ENCODE assay signal across 8 cellular contexts in genomic region chr11:108120936-108121273, GRCh38. TPM values are rescaled to one million over a fixed set of nuclear protein-coding genes. Genes with fewer than 3 reads are reported as not detected.
A peak's percentile ranks its signal among the peaks of the same experiment; 100 is the strongest.
DNase-seq lines count a peak whose midpoint lies in the region; ATAC-seq and TF ChIP-seq lines count a peak whose summit lies in the region.
"Not testable (repeated sequence)": the region's sequence is repeated elsewhere in the genome, so short reads cannot be mapped to it uniquely, and the experiment has no call there.

No MANE protein-coding gene starts in this region.

- peak overlapping the region; percentile 87 for H3K27ac Mint-ChIP-seq in activated CD8-positive, alpha-beta T cell treated with anti-CD3 and anti-CD28 coated beads, Interleukin-2, amount 10 ng/mL, durations not matched to agents 7 days and 5 days
- H3K27ac Mint-ChIP-seq in central memory CD8-positive, alpha-beta T cell (ENCODE audit: low read depth) = not testable (repeated sequence)
- H3K27ac Mint-ChIP-seq in naive thymus-derived CD4-positive, alpha-beta T cell = peak overlapping the region; percentile 60 to 85 (median 81)
- H3K27ac Mint-ChIP-seq in stimulated activated naive B cell treated with anti-CD40 and anti-IgM and Interleukin-4, amounts not matched to agents 10 μg/mL and 1 μg/mL and 100 μg/mL, for 72 hours = peak overlapping the region; percentile 92

- H3K27me3 Mint-ChIP-seq in activated CD8-positive, alpha-beta T cell treated with anti-CD3 and anti-CD28 coated beads, Interleukin-2, amount 10 ng/mL, durations not matched to agents 7 days and 5 days (ENCODE audit: low read depth); central memory CD8-positive, alpha-beta T cell; naive thymus-derived CD4-positive, alpha-beta T cell; stimulated activated naive B cell treated with anti-CD40 and anti-IgM and Interleukin-4, amounts not matched to agents 10 μg/mL and 1 μg/mL and 100 μg/mL, for 72 hours: not testable (repeated sequence)

- peaks cover 14% of the 10 kb centered on the region for H3K36me3 Mint-ChIP-seq in activated CD8-positive, alpha-beta T cell treated with anti-CD3 and anti-CD28 coated beads, Interleukin-2, amount 10 ng/mL, durations not matched to agents 7 days and 5 days (ENCODE audit: low read depth)
- not testable (repeated sequence) for H3K36me3 Mint-ChIP-seq in central memory CD8-positive, alpha-beta T cell (ENCODE audit: insufficient read depth)
- H3K36me3 Mint-ChIP-seq in naive thymus-derived CD4-positive, alpha-beta T cell = peaks cover 0 to 18% (median 0%) of the 10 kb centered on the region in 5 donors
- peaks cover 11 to 19% of the 10 kb centered on the region in 2 donors for H3K36me3 Mint-ChIP-seq in stimulated activated naive B cell treated with anti-CD40 and anti-IgM and Interleukin-4, amounts not matched to agents 10 μg/mL and 1 μg/mL and 100 μg/mL, for 72 hours

- H3K27ac ChIP-seq in AG04450 (ENCODE audit: low read depth, low read length) = peak overlapping the region; percentile 21
- peak overlapping the region; percentile 66 for H3K27ac ChIP-seq in naive thymus-derived CD4-positive, alpha-beta T cell (ENCODE audit: low read depth, low read length)

- not testable (repeated sequence) for H3K9me3 Mint-ChIP-seq in activated CD8-positive, alpha-beta T cell treated with anti-CD3 and anti-CD28 coated beads, Interleukin-2, amount 10 ng/mL, durations not matched to agents 7 days and 5 days (ENCODE audit: insufficient read depth); central memory CD8-positive, alpha-beta T cell; naive thymus-derived CD4-positive, alpha-beta T cell; stimulated activated naive B cell treated with anti-CD40 and anti-IgM and Interleukin-4, amounts not matched to agents 10 μg/mL and 1 μg/mL and 100 μg/mL, for 72 hours

- not testable (repeated sequence) for H3K27me3 ChIP-seq in AG04450 (ENCODE audit: control insufficient read depth, insufficient read depth, low read length); naive thymus-derived CD4-positive, alpha-beta T cell (ENCODE audit: control insufficient read depth in 2 of 2, insufficient read depth in 2 of 2, low read length in 2 of 2)

- H3K4me1 ChIP-seq in naive thymus-derived CD4-positive, alpha-beta T cell (ENCODE audit: control insufficient read depth in 2 of 2, insufficient read depth in 2 of 2, low read length in 2 of 2) = peaks cover 16 to 20% of the 10 kb centered on the region in 2 donors

- CTCF ChIA-PET in AG04450 (lab: Charles Lee) = not testable (repeated sequence)
- CTCF ChIA-PET in activated CD8-positive, alpha-beta T cell treated with anti-CD3 and anti-CD28 coated beads, Interleukin-2, amount 10 ng/mL, durations not matched to agents 7 days and 5 days (lab: Charles Lee) = interaction anchor here (0.6 to 1.1 kb wide), 4 partner anchors 9 to 335 kb away, joined by 3 to 4 read pairs (median 4); partner anchors contain the start of gene CUL5
- CTCF ChIA-PET in naive thymus-derived CD4-positive, alpha-beta T cell (lab: Charles Lee) = interaction anchor here (0.7 to 1.1 kb wide), 2 partner anchors 107 to 528 kb away, joined by 3 read pairs; no protein-coding TSS in a partner anchor

- H3K36me3 ChIP-seq in naive thymus-derived CD4-positive, alpha-beta T cell (ENCODE audit: control insufficient read depth in 2 of 3, insufficient read depth in 3 of 3, low read length in 3 of 3) = not testable (repeated sequence)

- H3K4me3 ChIP-seq in AG04450 (ENCODE audit: low read depth, low read length) (peak overlapping the region; percentile 85), LNCaP clone FGC (ENCODE audit: low read depth, low read length) (peak overlapping the region; percentile 72)
- peak overlapping the region; percentile 88 for H3K4me3 ChIP-seq in naive thymus-derived CD4-positive, alpha-beta T cell (ENCODE audit: low read length)

- ATAC-seq in GM21515 (IDR thresholded peaks at IDR 0.05; ENCODE audit: unreplicated experiment) (peak; percentile 8), left ventricle myocardium superior (peak; percentile 0)
- ATAC-seq in activated CD8-positive, alpha-beta T cell treated with anti-CD3 and anti-CD28 coated beads, Interleukin-2, amount 10 ng/mL, durations not matched to agents 7 days and 5 days; central memory CD8-positive, alpha-beta T cell (replicated peaks; ENCODE audit: extremely low read depth, poor library complexity, severe bottlenecking); naive thymus-derived CD4-positive, alpha-beta T cell: not testable (repeated sequence)
- peak in 1 of 2 donors; percentile 28 for ATAC-seq in stimulated activated naive B cell treated with anti-CD40 and anti-IgM and Interleukin-4, amounts not matched to agents 10 μg/mL and 1 μg/mL and 100 μg/mL, for 72 hours (replicated peaks)

- DNase-seq in AG04450 (ENCODE audit: low read depth, low spot score); LNCaP clone FGC (ENCODE audit: low read depth); activated CD8-positive, alpha-beta T cell treated with anti-CD3 and anti-CD28 coated beads, Interleukin-2, amount 10 ng/mL, durations not matched to agents 7 days and 5 days; central memory CD8-positive, alpha-beta T cell (ENCODE audit: low spot score in 2 of 2); left ventricle myocardium superior; naive thymus-derived CD4-positive, alpha-beta T cell; stimulated activated naive B cell treated with anti-CD40 and anti-IgM and Interleukin-4, amounts not matched to agents 10 μg/mL and 1 μg/mL and 100 μg/mL, for 72 hours: not testable (repeated sequence)

- H3K4me1 Mint-ChIP-seq in activated CD8-positive, alpha-beta T cell treated with anti-CD3 and anti-CD28 coated beads, Interleukin-2, amount 10 ng/mL, durations not matched to agents 7 days and 5 days (ENCODE audit: low read depth) = peaks cover 44% of the 10 kb centered on the region
- peaks cover 39% of the 10 kb centered on the region for H3K4me1 Mint-ChIP-seq in central memory CD8-positive, alpha-beta T cell
- peaks cover 35 to 46% (median 37%) of the 10 kb centered on the region in 7 donors for H3K4me1 Mint-ChIP-seq in naive thymus-derived CD4-positive, alpha-beta T cell
- H3K4me1 Mint-ChIP-seq in stimulated activated naive B cell treated with anti-CD40 and anti-IgM and Interleukin-4, amounts not matched to agents 10 μg/mL and 1 μg/mL and 100 μg/mL, for 72 hours = peaks cover 21 to 39% of the 10 kb centered on the region in 2 donors

- intact Hi-C loops in left ventricle myocardium superior (cut with micrococcal nuclease) = not testable (repeated sequence)
- intact Hi-C loops in naive thymus-derived CD4-positive, alpha-beta T cell (cut with micrococcal nuclease) = loop anchor here (1.0 to 10.0 kb wide), 16 partner anchors 15 to 556 kb away; partner anchors contain the start of genes ALKBH8 (in 2 of the 2), C11orf65 (in 2 of the 2), CUL5 (in 2 of the 2) and EXPH5 (in 2 of the 2)

- POLR2A ChIA-PET in AG04450 (lab: Yijun Ruan, JAX) = not testable (repeated sequence)
- POLR2A ChIA-PET in activated CD8-positive, alpha-beta T cell treated with anti-CD3 and anti-CD28 coated beads, Interleukin-2, amount 10 ng/mL, durations not matched to agents 7 days and 5 days (lab: Charles Lee) = interaction anchor here (1.7 kb wide), 1 partner anchor 100 kb away, joined by 8 read pairs; no protein-coding TSS in a partner anchor
- POLR2A ChIA-PET in naive thymus-derived CD4-positive, alpha-beta T cell (lab: Charles Lee) = interaction anchor here (0.6 to 1.5 kb wide), 4 partner anchors 19 to 116 kb away, joined by 3 to 5 read pairs (median 3); no protein-coding TSS in a partner anchor

- H3K9me3 ChIP-seq in AG04450 (ENCODE audit: control insufficient read depth, insufficient read depth, low read length); naive thymus-derived CD4-positive, alpha-beta T cell (ENCODE audit: control insufficient read depth in 2 of 3, low read length in 3 of 3): not testable (repeated sequence)

- peak overlapping the region; percentile 85 for H3K4me3 Mint-ChIP-seq in activated CD8-positive, alpha-beta T cell treated with anti-CD3 and anti-CD28 coated beads, Interleukin-2, amount 10 ng/mL, durations not matched to agents 7 days and 5 days
- H3K4me3 Mint-ChIP-seq in central memory CD8-positive, alpha-beta T cell = peak overlapping the region; percentile 84
- H3K4me3 Mint-ChIP-seq in naive thymus-derived CD4-positive, alpha-beta T cell = peak overlapping the region; percentile 81 to 97 (median 94)
- peak overlapping the region; percentile 92 to 93 for H3K4me3 Mint-ChIP-seq in stimulated activated naive B cell treated with anti-CD40 and anti-IgM and Interleukin-4, amounts not matched to agents 10 μg/mL and 1 μg/mL and 100 μg/mL, for 72 hours

- not testable (repeated sequence) for TF ChIP-seq CTCF in AG04450 (IDR thresholded peaks at IDR 0.05; ENCODE audit: low read depth, low read length); LNCaP clone FGC (IDR thresholded peaks at IDR 0.05; ENCODE audit: control insufficient read depth, extremely low read depth, insufficient read depth)

RNA-seq across cellular contexts. Expression of gene ACAT1, which starts 0.5 kb away (rescaled TPM):
- polyA plus RNA-seq in AG04450 (2011; rRNA removed) = 92.4 and 120 TPM in 2 replicates
- polyA minus RNA-seq in AG04450 (2011; rRNA and poly(A)+ RNA removed) = 40.4 and 58.3 TPM in 2 replicates
- 10 to 100 TPM; 55.8 to 63.9 TPM for total RNA-seq in activated CD8-positive, alpha-beta T cell treated with anti-CD3 and anti-CD28 coated beads, Interleukin-2, amount 10 ng/mL, durations not matched to agents 7 days and 5 days
- total RNA-seq in left ventricle myocardium superior = 398 TPM
- total RNA-seq in naive thymus-derived CD4-positive, alpha-beta T cell = 10 to 100 TPM; 13.0 to 40.2 (median 17.9) TPM
- polyA plus RNA-seq in naive thymus-derived CD4-positive, alpha-beta T cell = 10 to 100 TPM; 36.3 to 36.8 TPM
